ENCODE assay signal across 1 cellular context in the genomic region with DNA sequence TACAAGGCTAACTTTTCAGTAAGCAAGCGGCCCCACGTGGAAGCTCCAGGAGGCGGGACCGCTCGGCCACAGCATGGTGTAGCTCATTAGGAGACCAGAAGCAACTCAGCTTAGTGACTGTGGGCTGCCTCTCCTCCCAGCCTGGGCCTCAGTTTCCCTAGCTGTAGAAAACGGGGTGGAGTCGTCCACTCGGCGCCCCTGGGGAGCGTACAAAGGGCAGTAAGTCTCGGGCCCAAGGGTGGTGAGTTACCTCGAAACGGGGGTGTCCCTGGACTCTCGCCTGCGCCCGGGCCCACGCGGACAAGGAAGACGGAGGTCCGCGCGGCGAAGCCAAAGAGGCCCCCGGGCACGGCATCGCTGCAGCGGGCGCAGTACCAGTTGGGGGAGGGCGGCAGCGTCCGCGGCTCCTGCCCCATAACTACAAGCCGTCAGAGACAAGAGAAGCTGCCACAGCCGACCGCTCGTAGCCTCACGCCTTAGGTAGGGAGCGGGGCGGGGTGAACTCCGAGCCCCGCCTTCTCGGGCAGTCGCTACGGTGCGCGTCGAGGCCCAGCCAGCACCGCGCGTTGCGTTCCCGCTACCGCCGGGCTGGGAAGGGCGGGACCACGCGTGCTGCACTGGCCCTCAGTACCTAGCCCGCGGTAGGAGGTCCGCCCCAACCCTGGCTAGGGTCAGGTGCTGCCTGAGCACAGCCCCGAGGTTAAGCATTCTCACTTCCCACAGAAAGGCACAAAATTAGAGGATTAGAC.
A peak's percentile ranks its signal among the peaks of the same experiment; 100 is the strongest.
TF ChIP-seq lines count a peak whose summit lies in the region.

A gene with protein sequence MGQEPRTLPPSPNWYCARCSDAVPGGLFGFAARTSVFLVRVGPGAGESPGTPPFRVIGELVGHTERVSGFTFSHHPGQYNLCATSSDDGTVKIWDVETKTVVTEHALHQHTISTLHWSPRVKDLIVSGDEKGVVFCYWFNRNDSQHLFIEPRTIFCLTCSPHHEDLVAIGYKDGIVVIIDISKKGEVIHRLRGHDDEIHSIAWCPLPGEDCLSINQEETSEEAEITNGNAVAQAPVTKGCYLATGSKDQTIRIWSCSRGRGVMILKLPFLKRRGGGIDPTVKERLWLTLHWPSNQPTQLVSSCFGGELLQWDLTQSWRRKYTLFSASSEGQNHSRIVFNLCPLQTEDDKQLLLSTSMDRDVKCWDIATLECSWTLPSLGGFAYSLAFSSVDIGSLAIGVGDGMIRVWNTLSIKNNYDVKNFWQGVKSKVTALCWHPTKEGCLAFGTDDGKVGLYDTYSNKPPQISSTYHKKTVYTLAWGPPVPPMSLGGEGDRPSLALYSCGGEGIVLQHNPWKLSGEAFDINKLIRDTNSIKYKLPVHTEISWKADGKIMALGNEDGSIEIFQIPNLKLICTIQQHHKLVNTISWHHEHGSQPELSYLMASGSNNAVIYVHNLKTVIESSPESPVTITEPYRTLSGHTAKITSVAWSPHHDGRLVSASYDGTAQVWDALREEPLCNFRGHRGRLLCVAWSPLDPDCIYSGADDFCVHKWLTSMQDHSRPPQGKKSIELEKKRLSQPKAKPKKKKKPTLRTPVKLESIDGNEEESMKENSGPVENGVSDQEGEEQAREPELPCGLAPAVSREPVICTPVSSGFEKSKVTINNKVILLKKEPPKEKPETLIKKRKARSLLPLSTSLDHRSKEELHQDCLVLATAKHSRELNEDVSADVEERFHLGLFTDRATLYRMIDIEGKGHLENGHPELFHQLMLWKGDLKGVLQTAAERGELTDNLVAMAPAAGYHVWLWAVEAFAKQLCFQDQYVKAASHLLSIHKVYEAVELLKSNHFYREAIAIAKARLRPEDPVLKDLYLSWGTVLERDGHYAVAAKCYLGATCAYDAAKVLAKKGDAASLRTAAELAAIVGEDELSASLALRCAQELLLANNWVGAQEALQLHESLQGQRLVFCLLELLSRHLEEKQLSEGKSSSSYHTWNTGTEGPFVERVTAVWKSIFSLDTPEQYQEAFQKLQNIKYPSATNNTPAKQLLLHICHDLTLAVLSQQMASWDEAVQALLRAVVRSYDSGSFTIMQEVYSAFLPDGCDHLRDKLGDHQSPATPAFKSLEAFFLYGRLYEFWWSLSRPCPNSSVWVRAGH (N-terminal part only) (minus strand): TSS at position 494 of the 749 bp plus-strand sequence. CDS start 78 bp downstream, at position 416.

TF ChIP-seq in HepG2, 621 proteins besides CTCF, POLR2A, EP300 and RAD21 (continued from another document and continues in another):
- TF ChIP-seq NPAS2 (CRISPR knock-in tag; IDR thresholded peaks at IDR 0.05; ENCODE audit: borderline replicate concordance): no peak
- TF ChIP-seq PRPF4 (IDR thresholded peaks at IDR 0.05; ENCODE audit: low read depth, low read length, poor library complexity, severe bottlenecking): no peak
- TF ChIP-seq ATF3 (CRISPR knock-in tag; IDR thresholded peaks at IDR 0.05): peak; percentile 7; the same call in 1 of the 2 replicates
- no peak for TF ChIP-seq ZNF720 (CRISPR knock-in tag; IDR thresholded peaks at IDR 0.05)
- TF ChIP-seq, protein P1, sequence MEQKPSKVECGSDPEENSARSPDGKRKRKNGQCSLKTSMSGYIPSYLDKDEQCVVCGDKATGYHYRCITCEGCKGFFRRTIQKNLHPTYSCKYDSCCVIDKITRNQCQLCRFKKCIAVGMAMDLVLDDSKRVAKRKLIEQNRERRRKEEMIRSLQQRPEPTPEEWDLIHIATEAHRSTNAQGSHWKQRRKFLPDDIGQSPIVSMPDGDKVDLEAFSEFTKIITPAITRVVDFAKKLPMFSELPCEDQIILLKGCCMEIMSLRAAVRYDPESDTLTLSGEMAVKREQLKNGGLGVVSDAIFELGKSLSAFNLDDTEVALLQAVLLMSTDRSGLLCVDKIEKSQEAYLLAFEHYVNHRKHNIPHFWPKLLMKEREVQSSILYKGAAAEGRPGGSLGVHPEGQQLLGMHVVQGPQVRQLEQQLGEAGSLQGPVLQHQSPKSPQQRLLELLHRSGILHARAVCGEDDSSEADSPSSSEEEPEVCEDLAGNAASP (CRISPR knock-in tag; IDR thresholded peaks at IDR 0.05; ENCODE audit: borderline replicate concordance): peak; percentile 75
- TF ChIP-seq HHEX (CRISPR knock-in tag; IDR thresholded peaks at IDR 0.05): no peak
- TF ChIP-seq SSRP1 (CRISPR knock-in tag; IDR thresholded peaks at IDR 0.05): no peak
- TF ChIP-seq ZNF253 (CRISPR knock-in tag; IDR thresholded peaks at IDR 0.05; ENCODE audit: borderline replicate concordance): peak; percentile 55
- TF ChIP-seq THAP11 (CRISPR knock-in tag; IDR thresholded peaks at IDR 0.05): peak; percentile 91
- peak; percentile 58 for TF ChIP-seq BORCS8-MEF2B (CRISPR knock-in tag; IDR thresholded peaks at IDR 0.05)
- no peak for TF ChIP-seq SUZ12 (IDR thresholded peaks at IDR 0.05; ENCODE audit: low read depth, low read length)
- peak; percentile 67 for TF ChIP-seq ZNF605 (CRISPR knock-in tag; IDR thresholded peaks at IDR 0.05)
- peak; percentile 89; the same call in 1 of the 2 replicates for TF ChIP-seq GLI4 (CRISPR knock-in tag; IDR thresholded peaks at IDR 0.05; ENCODE audit: borderline replicate concordance)
- TF ChIP-seq ZNF878 (CRISPR knock-in tag; IDR thresholded peaks at IDR 0.05): no peak
- TF ChIP-seq, protein P2, sequence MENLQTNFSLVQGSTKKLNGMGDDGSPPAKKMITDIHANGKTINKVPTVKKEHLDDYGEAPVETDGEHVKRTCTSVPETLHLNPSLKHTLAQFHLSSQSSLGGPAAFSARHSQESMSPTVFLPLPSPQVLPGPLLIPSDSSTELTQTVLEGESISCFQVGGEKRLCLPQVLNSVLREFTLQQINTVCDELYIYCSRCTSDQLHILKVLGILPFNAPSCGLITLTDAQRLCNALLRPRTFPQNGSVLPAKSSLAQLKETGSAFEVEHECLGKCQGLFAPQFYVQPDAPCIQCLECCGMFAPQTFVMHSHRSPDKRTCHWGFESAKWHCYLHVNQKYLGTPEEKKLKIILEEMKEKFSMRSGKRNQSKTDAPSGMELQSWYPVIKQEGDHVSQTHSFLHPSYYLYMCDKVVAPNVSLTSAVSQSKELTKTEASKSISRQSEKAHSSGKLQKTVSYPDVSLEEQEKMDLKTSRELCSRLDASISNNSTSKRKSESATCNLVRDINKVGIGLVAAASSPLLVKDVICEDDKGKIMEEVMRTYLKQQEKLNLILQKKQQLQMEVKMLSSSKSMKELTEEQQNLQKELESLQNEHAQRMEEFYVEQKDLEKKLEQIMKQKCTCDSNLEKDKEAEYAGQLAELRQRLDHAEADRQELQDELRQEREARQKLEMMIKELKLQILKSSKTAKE (CRISPR knock-in tag; IDR thresholded peaks at IDR 0.05; ENCODE audit: borderline replicate concordance): no peak
- TF ChIP-seq SOX13 (IDR thresholded peaks at IDR 0.05): no peak; the same call in 1 of the 2 replicates
- peak in 1 of 2 experiments; percentile 45; a peak in 2 of 4 replicates for TF ChIP-seq SOX13 (CRISPR knock-in tag; conservative IDR thresholded peaks at IDR 0.05 in 1 of 2, IDR thresholded peaks at IDR 0.05 in 1 of 2)
- no peak for TF ChIP-seq ATM (IDR thresholded peaks at IDR 0.05; ENCODE audit: borderline replicate concordance)
- TF ChIP-seq ZNF143 (CRISPR knock-in tag; IDR thresholded peaks at IDR 0.05): peak; percentile 66
- no peak for TF ChIP-seq ZNF260 (CRISPR knock-in tag; IDR thresholded peaks at IDR 0.05; ENCODE audit: borderline replicate concordance, low read depth)
- peak; percentile 86 for TF ChIP-seq GABPB1 (CRISPR knock-in tag; IDR thresholded peaks at IDR 0.05)
- 0 out of 2 replicates have a peak, but pooled peaks have one; percentile 52 for TF ChIP-seq ZFYVE20 (CRISPR knock-in tag; IDR thresholded peaks at IDR 0.05; ENCODE audit: borderline replicate concordance, low read depth)
- TF ChIP-seq ATF1 (CRISPR knock-in tag; IDR thresholded peaks at IDR 0.05): no peak
- TF ChIP-seq ZSCAN30 (CRISPR knock-in tag; IDR thresholded peaks at IDR 0.05): 0 out of 2 replicates have a peak, but pooled peaks have one; percentile 20
- no peak; the same call in 1 of the 2 replicates for TF ChIP-seq ZNF256 (CRISPR knock-in tag; conservative IDR thresholded peaks at IDR 0.05)
- no peak; the same call in 1 of the 2 replicates for TF ChIP-seq GZF1 (CRISPR knock-in tag; IDR thresholded peaks at IDR 0.05)
- TF ChIP-seq ZSCAN21 (CRISPR knock-in tag; IDR thresholded peaks at IDR 0.05; ENCODE audit: borderline replicate concordance): peak; percentile 97
- TF ChIP-seq ZNF513 (CRISPR knock-in tag; conservative IDR thresholded peaks at IDR 0.05): no peak
- peak; percentile 70 for TF ChIP-seq FOXO1 (CRISPR knock-in tag; IDR thresholded peaks at IDR 0.05)
- 0 out of 2 replicates have a peak, but pooled peaks have one; percentile 29 for TF ChIP-seq HNRNPL (IDR thresholded peaks at IDR 0.05; ENCODE audit: low read depth, low read length)
- TF ChIP-seq ZNF414 (CRISPR knock-in tag; IDR thresholded peaks at IDR 0.05): peak; percentile 52; the same call in 1 of the 2 replicates
- TF ChIP-seq ZMYM3 (CRISPR knock-in tag; IDR thresholded peaks at IDR 0.05): peak; percentile 84
- TF ChIP-seq SP140L (CRISPR knock-in tag; IDR thresholded peaks at IDR 0.05; ENCODE audit: borderline replicate concordance): no peak
- 0 out of 2 replicates have a peak, but pooled peaks have one; percentile 82 for TF ChIP-seq ZNF138 (CRISPR knock-in tag; IDR thresholded peaks at IDR 0.05; ENCODE audit: low read depth)
- TF ChIP-seq FOSL2 (CRISPR knock-in tag; IDR thresholded peaks at IDR 0.05): peak; percentile 41; the same call in 1 of the 2 replicates
- peak; percentile 90 for TF ChIP-seq MXD1 (CRISPR knock-in tag; IDR thresholded peaks at IDR 0.05)
- TF ChIP-seq FOXC1 (CRISPR knock-in tag; IDR thresholded peaks at IDR 0.05; ENCODE audit: borderline replicate concordance): no peak; the same call in 1 of the 2 replicates
- TF ChIP-seq ZNF570 (CRISPR knock-in tag; IDR thresholded peaks at IDR 0.05; ENCODE audit: borderline replicate concordance): 0 out of 2 replicates have a peak, but pooled peaks have one; percentile 73
- no peak for TF ChIP-seq HNF4G (IDR thresholded peaks at IDR 0.05; ENCODE audit: borderline replicate concordance, low read depth, low read length)
- TF ChIP-seq HNF4G (CRISPR knock-in tag; IDR thresholded peaks at IDR 0.05; ENCODE audit: borderline replicate concordance, low read depth): peak; percentile 35; the same call in 1 of the 2 replicates
- TF ChIP-seq HOXA5 (CRISPR knock-in tag; IDR thresholded peaks at IDR 0.05): 0 out of 2 replicates have a peak, but pooled peaks have one; percentile 40
- TF ChIP-seq, protein P3, sequence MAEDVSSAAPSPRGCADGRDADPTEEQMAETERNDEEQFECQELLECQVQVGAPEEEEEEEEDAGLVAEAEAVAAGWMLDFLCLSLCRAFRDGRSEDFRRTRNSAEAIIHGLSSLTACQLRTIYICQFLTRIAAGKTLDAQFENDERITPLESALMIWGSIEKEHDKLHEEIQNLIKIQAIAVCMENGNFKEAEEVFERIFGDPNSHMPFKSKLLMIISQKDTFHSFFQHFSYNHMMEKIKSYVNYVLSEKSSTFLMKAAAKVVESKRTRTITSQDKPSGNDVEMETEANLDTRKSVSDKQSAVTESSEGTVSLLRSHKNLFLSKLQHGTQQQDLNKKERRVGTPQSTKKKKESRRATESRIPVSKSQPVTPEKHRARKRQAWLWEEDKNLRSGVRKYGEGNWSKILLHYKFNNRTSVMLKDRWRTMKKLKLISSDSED (CRISPR knock-in tag; IDR thresholded peaks at IDR 0.05): peak; percentile 27; the same call in 1 of the 2 replicates
- TF ChIP-seq MTERF4 (CRISPR knock-in tag; IDR thresholded peaks at IDR 0.05): 0 out of 2 replicates have a peak, but pooled peaks have one; percentile 57
- TF ChIP-seq SP2 (CRISPR knock-in tag; IDR thresholded peaks at IDR 0.05): peak; percentile 57
- TF ChIP-seq THAP7 (CRISPR knock-in tag; IDR thresholded peaks at IDR 0.05): no peak
- peak; percentile 79 for TF ChIP-seq ZSCAN9 (CRISPR knock-in tag; IDR thresholded peaks at IDR 0.05; ENCODE audit: borderline replicate concordance)
- no peak for TF ChIP-seq FOXP1 (IDR thresholded peaks at IDR 0.05)
- no peak for TF ChIP-seq FOXP1 (CRISPR knock-in tag; IDR thresholded peaks at IDR 0.05)
- TF ChIP-seq RELA (CRISPR knock-in tag; IDR thresholded peaks at IDR 0.05): no peak
- peak; percentile 81; the same call in 1 of the 2 replicates for TF ChIP-seq ZNF580 (CRISPR knock-in tag; IDR thresholded peaks at IDR 0.05; ENCODE audit: borderline replicate concordance, low read depth)
